35 cellular contexts compared by ENCODE assay signal in genomic region chr11:121122328-121122727, GRCh38. TPM values are rescaled to one million over a fixed set of nuclear protein-coding genes. Genes with fewer than 3 reads are reported as not detected.
DNase-seq lines count a peak whose midpoint lies in the region; ATAC-seq, FAIRE-seq and TF ChIP-seq lines count a peak whose summit lies in the region.
"Had no signal": no experiment of that assay in that cellular context is flagged by ENCODE, and none has a peak within 500 bp of the region (broad histone marks: within the 10 kb centered on the region; RNA-seq: fewer than 3 reads in every experiment).

No MANE protein-coding gene starts in this region.

- no peak overlapping the region for H3K4me2 ChIP-seq in K562 (ENCODE audit: insufficient read depth, low read length)
- H3K4me2 ChIP-seq: A549; BLaER1; BLaER1 treated with 17β-estradiol and CSF1 and Interleukin-3, amounts not matched to agents 10 nM and 100 nM had no signal

- no peak overlapping the region for H3K4me3 Mint-ChIP-seq in endodermal cell
- H3K4me3 Mint-ChIP-seq in natural killer cell treated with Interleukin-12 subunit alpha and Interleukin-12 subunit beta and Interleukin-15 and Interleukin-18, amount 100 ng/mL, for 72 hours = no peak overlapping the region
- H3K4me3 Mint-ChIP-seq: B cell; CD14-positive monocyte; CD4-positive, alpha-beta memory T cell; CD4-positive, alpha-beta T cell; CD4-positive, CD25-positive, alpha-beta regulatory T cell; CD8-positive, alpha-beta memory T cell; CD8-positive, alpha-beta T cell had no signal

- in situ Hi-C loops in K562 (cut with MboI) = no loop called here

- DNase-seq in K562 (ENCODE audit: extremely low read depth in 1 of 4, low spot score in 3 of 4) (no peak), endodermal cell (no peak), RWPE1 (ENCODE audit: low spot score) (no peak)
- DNase-seq in natural killer cell treated with Interleukin-12 subunit alpha and Interleukin-12 subunit beta and Interleukin-15 and Interleukin-18, amount 100 ng/mL, for 72 hours (ENCODE audit: low spot score) = no peak
- no peak for DNase-seq in activated effector memory CD4-positive, alpha-beta T cell treated with anti-CD3 and anti-CD28 coated beads, Interleukin-2, amount 50 U/mL, for 16 hours
- DNase-seq: 8988T; ACHN; AML-193; BE2C; C1 segment of cervical spinal cord; Caco-2; Calu3; CD4-positive, alpha-beta memory T cell; CD4-positive, alpha-beta T cell; CD4-positive, CD25-positive, alpha-beta regulatory T cell; CD8-positive, alpha-beta memory T cell; CD8-positive, alpha-beta T cell; COR-L47; DMS 273 treated with DMSO at 0.1 percent for 48 hours; DMS153; DMS53; DMS79; DMS79 treated with DMSO at 0.1 percent for 48 hours; DND-41; EL had no signal

- TF ChIP-seq CTCF in HEK293 (tag by site-specific recombination; IDR thresholded peaks at IDR 0.05) (no peak), K562 (IDR thresholded peaks at IDR 0.05 in 2 of 3, conservative IDR thresholded peaks at IDR 0.05 in 1 of 3; ENCODE audit: insufficient read depth in 2 of 3, low read depth in 1 of 3, low read length in 3 of 3) (no peak), endodermal cell (conservative IDR thresholded peaks at IDR 0.05) (no peak), RWPE1 (conservative IDR thresholded peaks at IDR 0.05; ENCODE audit: low read depth) (no peak)

- TF ChIP-seq EP300 in K562 (IDR thresholded peaks at IDR 0.05; ENCODE audit: low read length) = no peak

- no peaks in the 10 kb centered on the region for H3K9me3 ChIP-seq in HEK293 (ENCODE audit: control insufficient read depth, insufficient read depth, low read depth, low read length)
- H3K9me3 ChIP-seq in K562 (replicated peaks; ENCODE audit: control insufficient read depth, insufficient read depth, low read depth, low read length) = no peaks in the 10 kb centered on the region
- peaks cover 17% of the 10 kb centered on the region for H3K9me3 ChIP-seq in endodermal cell (ENCODE audit: control insufficient read depth, low read length)
- H3K9me3 ChIP-seq: BE2C had no signal

- peaks cover 27% of the 10 kb centered on the region for H3K9me3 Mint-ChIP-seq in endodermal cell
- H3K9me3 Mint-ChIP-seq in natural killer cell treated with Interleukin-12 subunit alpha and Interleukin-12 subunit beta and Interleukin-15 and Interleukin-18, amount 100 ng/mL, for 72 hours = peaks cover 6% of the 10 kb centered on the region
- H3K9me3 Mint-ChIP-seq: CD4-positive, alpha-beta T cell had no signal

- no peak for ATAC-seq in K562
- ATAC-seq in natural killer cell treated with Interleukin-12 subunit alpha and Interleukin-12 subunit beta and Interleukin-15 and Interleukin-18, amount 100 ng/mL, for 72 hours = no peak
- ATAC-seq: A549; CD8-positive, alpha-beta T cell had no signal

- H3K9ac ChIP-seq in K562 (ENCODE audit: insufficient read depth in 1 of 2, low read depth in 2 of 2, low read length in 2 of 2) (no peak overlapping the region), endodermal cell (ENCODE audit: extremely low read depth, low read length, poor library complexity, severe bottlenecking) (no peak overlapping the region)
- H3K9ac ChIP-seq: BLaER1; BLaER1 treated with 17β-estradiol and CSF1 and Interleukin-3, amounts not matched to agents 10 nM and 100 nM had no signal

- H3K4me1 ChIP-seq in HEK293 (ENCODE audit: control insufficient read depth, insufficient read depth, low read length) = no peaks in the 10 kb centered on the region
- no peaks in the 10 kb centered on the region for H3K4me1 ChIP-seq in K562 (replicated peaks in 1 of 2; ENCODE audit: control insufficient read depth in 2 of 2, insufficient read depth in 2 of 2, low read length in 2 of 2)
- H3K4me1 ChIP-seq in endodermal cell (ENCODE audit: control insufficient read depth, insufficient read depth, low read length) = no peaks in the 10 kb centered on the region
- H3K4me1 ChIP-seq: A549, BE2C, Caco-2 had no signal

- no peak for TF ChIP-seq RAD21 in K562 (CRISPR knock-in tag; conservative IDR thresholded peaks at IDR 0.05 in 1 of 2, IDR thresholded peaks at IDR 0.05 in 1 of 2)

- CTCF ChIA-PET in HEK293 (lab: Yijun Ruan, JAX) = interaction anchor here (0.6 to 2.8 kb wide), 4 partner anchors 9 to 193 kb away, joined by 3 to 21 read pairs (median 8); no protein-coding TSS in a partner anchor
- CTCF ChIA-PET in K562 (lab: Yijun Ruan, JAX; ENCODE audit: low intra/inter-chr PET ratio) = no interaction called here
- CTCF ChIA-PET in RWPE1 (lab: Yijun Ruan, JAX) = interaction anchor here (0.6 kb wide), 1 partner anchor 502 kb away, joined by 3 read pairs; no protein-coding TSS in a partner anchor

- H3K79me2 ChIP-seq in K562 (ENCODE audit: control insufficient read depth, insufficient read depth, low read length) = no peaks in the 10 kb centered on the region

- H3K9me1 ChIP-seq in K562 (ENCODE audit: control insufficient read depth, insufficient read depth, low read length) = no peaks in the 10 kb centered on the region

- H3K36me3 Mint-ChIP-seq in endodermal cell (ENCODE audit: low read depth) = peaks cover 7% of the 10 kb centered on the region
- H3K36me3 Mint-ChIP-seq in natural killer cell treated with Interleukin-12 subunit alpha and Interleukin-12 subunit beta and Interleukin-15 and Interleukin-18, amount 100 ng/mL, for 72 hours = no peaks in the 10 kb centered on the region
- H3K36me3 Mint-ChIP-seq: CD14-positive monocyte; CD4-positive, alpha-beta memory T cell; CD4-positive, CD25-positive, alpha-beta regulatory T cell; CD8-positive, alpha-beta T cell had no signal

- H2AFZ ChIP-seq in K562 (ENCODE audit: low read depth, low read length) = no peak overlapping the region

- H3K36me3 ChIP-seq in HEK293 (ENCODE audit: control insufficient read depth in 2 of 2, insufficient read depth in 1 of 2, low read length in 2 of 2) = no peaks in the 10 kb centered on the region
- no peaks in the 10 kb centered on the region for H3K36me3 ChIP-seq in K562 (ENCODE audit: control insufficient read depth, insufficient read depth, low read length)
- H3K36me3 ChIP-seq in endodermal cell (ENCODE audit: control insufficient read depth, insufficient read depth, low read length) = no peaks in the 10 kb centered on the region
- H3K36me3 ChIP-seq: BE2C, BLaER1 had no signal

- POLR2A ChIA-PET in HEK293 (lab: Yijun Ruan, JAX) (interaction anchor here (0.7 kb wide), 1 partner anchor 53 kb away, joined by 7 read pairs; no protein-coding TSS in a partner anchor), K562 (lab: Yijun Ruan, JAX) (no interaction called here), RWPE1 (lab: Yijun Ruan, JAX; ENCODE audit: low non-redundant PET) (no interaction called here)

- peaks cover 8 to 16% of the 10 kb centered on the region in 2 experiments; a peak in 3 of 5 replicates for H3K27me3 ChIP-seq in K562 (ENCODE audit: control insufficient read depth in 2 of 2, insufficient read depth in 2 of 2, low read length in 2 of 2)
- no peaks in the 10 kb centered on the region for H3K27me3 ChIP-seq in endodermal cell (ENCODE audit: control insufficient read depth, insufficient read depth, low read length, poor library complexity, severe bottlenecking)
- H3K27me3 ChIP-seq: BE2C; BLaER1; BLaER1 treated with 17β-estradiol and CSF1 and Interleukin-3, amounts not matched to agents 10 nM and 100 nM had no signal

- TF ChIP-seq POLR2A in K562 (conservative IDR thresholded peaks at IDR 0.05) = no peak

- no peaks in the 10 kb centered on the region for H3K4me1 Mint-ChIP-seq in endodermal cell
- H3K4me1 Mint-ChIP-seq in natural killer cell treated with Interleukin-12 subunit alpha and Interleukin-12 subunit beta and Interleukin-15 and Interleukin-18, amount 100 ng/mL, for 72 hours (ENCODE audit: low read depth in 2 of 2) = no peaks in the 10 kb centered on the region
- H3K4me1 Mint-ChIP-seq: B cell; CD14-positive monocyte; CD4-positive, alpha-beta memory T cell; CD4-positive, CD25-positive, alpha-beta regulatory T cell; CD8-positive, alpha-beta memory T cell had no signal

- H3K27ac ChIP-seq in HEK293 (ENCODE audit: extremely low read depth, low read depth, low read length) (no peak overlapping the region), K562 (ENCODE audit: extremely low read depth, low read depth, low read length) (no peak overlapping the region), endodermal cell (ENCODE audit: low read depth, low read length) (no peak overlapping the region), RWPE1 (no peak overlapping the region)
- H3K27ac ChIP-seq: 22Rv1; A549; BLaER1; BLaER1 treated with 17β-estradiol and CSF1 and Interleukin-3, amounts not matched to agents 10 nM and 100 nM; C4-2B had no signal

- intact Hi-C loops in K562 (cut with micrococcal nuclease) = no loop called here

- no peaks in the 10 kb centered on the region for H3K27me3 Mint-ChIP-seq in endodermal cell (ENCODE audit: insufficient read depth)
- peaks cover 0 to 15% of the 10 kb centered on the region in 2 donors for H3K27me3 Mint-ChIP-seq in natural killer cell treated with Interleukin-12 subunit alpha and Interleukin-12 subunit beta and Interleukin-15 and Interleukin-18, amount 100 ng/mL, for 72 hours
- H3K27me3 Mint-ChIP-seq: CD4-positive, alpha-beta T cell; CD8-positive, alpha-beta memory T cell had no signal

- no peaks in the 10 kb centered on the region for H4K20me1 ChIP-seq in K562 (replicated peaks; ENCODE audit: control insufficient read depth, insufficient read depth, low read length)
- H4K20me1 ChIP-seq: BLaER1; BLaER1 treated with 17β-estradiol and CSF1 and Interleukin-3, amounts not matched to agents 10 nM and 100 nM had no signal

- 3% methylated on average over 3 of the region's 3 CpGs for WGBS in K562 (ENCODE audit: insufficient coverage, low coverage, missing lambda C conversion rate)
- WGBS in endodermal cell (ENCODE audit: insufficient coverage in 1 of 2, insufficient read length in 1 of 2), 2 experiments = 87 to 100% methylated on average over 1 to 3 of the region's 3 CpGs

- H3K4me3 ChIP-seq in HEK293 (ENCODE audit: low read depth, low read length) = no peak overlapping the region
- H3K4me3 ChIP-seq in K562 = no peak overlapping the region
- H3K4me3 ChIP-seq in endodermal cell (ENCODE audit: low read length) = peak overlapping the region; percentile 26
- H3K4me3 ChIP-seq: A549; BLaER1; BLaER1 treated with 17β-estradiol and CSF1 and Interleukin-3, amounts not matched to agents 10 nM and 100 nM had no signal

- BruUV-seq in K562 (replicated peaks; lab: Mats Ljungman, UMichigan) = no TSS peak

- FAIRE-seq in K562 (lab: Jason Lieb, UNC) = no peak
- FAIRE-seq: A204.1, A549, D721Med had no signal

- no peak overlapping the region for H3K27ac Mint-ChIP-seq in endodermal cell
- no peak overlapping the region for H3K27ac Mint-ChIP-seq in natural killer cell treated with Interleukin-12 subunit alpha and Interleukin-12 subunit beta and Interleukin-15 and Interleukin-18, amount 100 ng/mL, for 72 hours
- H3K27ac Mint-ChIP-seq: B cell; CD14-positive monocyte; CD4-positive, alpha-beta memory T cell; CD4-positive, alpha-beta T cell; CD4-positive, CD25-positive, alpha-beta regulatory T cell; CD8-positive, alpha-beta memory T cell; CD8-positive, alpha-beta T cell had no signal

RNA-seq across cellular contexts. Expression of gene TECTA, which starts 21.3 kb away (rescaled TPM):
- total RNA-seq in K562 (2011; cell fraction: chromatin; rRNA removed; ENCODE audit: low replicate concordance) = 0.05 TPM in 1 of 2 replicates, not detected in the other
- under 0.01 TPM in 1 of 2 replicates, not detected in the other for total RNA-seq in K562 (2011; cell fraction: nucleolus; rRNA removed)
- total RNA-seq in K562 (2011; cell fraction: nucleoplasm; rRNA removed) = not detected in 2 replicates
- under 0.01 TPM in 1 of 2 replicates, not detected in the other for total RNA-seq in K562 (2014; rRNA removed)
- not detected in 2 replicates for total RNA-seq in K562 (2014; rRNA removed; fragmentation: Illumina TruSeq; extraction: Trizol)
- 0.04 TPM in 1 of 2 replicates, not detected in the other for total RNA-seq in K562 (2015; rRNA removed; fragmentation: Illumina TruSeq; extraction: Trizol)
- not detected in 2 replicates for total RNA-seq in K562 (2021)
- 0.09 TPM in 1 of 2 replicates, not detected in the other for polyA plus RNA-seq in K562 (2011; rRNA removed)
- polyA plus RNA-seq in K562 (2011; cell fraction: cytosol; rRNA removed) = not detected in 2 replicates
- 0.04 TPM in 1 of 2 replicates, not detected in the other for polyA plus RNA-seq in K562 (2011; cell fraction: nucleus; rRNA removed)
- 0.03 and 0.08 TPM in 2 replicates for polyA plus RNA-seq in K562 (2012)
- polyA plus RNA-seq in K562 (2014; fragmentation: Illumina TruSeq; extraction: Trizol) = 0.03 TPM in 1 of 2 replicates, not detected in the other
- polyA plus RNA-seq in K562 (2014; fragmentation: Nextera tagmentation; extraction: Ambion mirVana) = not detected
- polyA plus RNA-seq in K562 (2014; rRNA removed) = 0.03 and 0.07 TPM in 2 replicates
- polyA minus RNA-seq in K562 (2011; rRNA and poly(A)+ RNA removed) = 0.03 TPM in 1 of 2 replicates, not detected in the other
- not detected in 2 replicates for polyA minus RNA-seq in K562 (2011; cell fraction: cytosol; rRNA and poly(A)+ RNA removed)
- polyA minus RNA-seq in K562 (2011; cell fraction: nucleus; rRNA and poly(A)+ RNA removed) = not detected in 2 replicates
- 1 to 10 TPM; 1.4 to 2.2 TPM for total RNA-seq in endodermal cell
- 1.7 TPM for polyA plus RNA-seq in endodermal cell (2013, experiment 1 of 2)
- polyA plus RNA-seq in endodermal cell (2013, experiment 2 of 2) = 1.7 TPM
- under 1 TPM; 0.39 to 0.86 TPM for total RNA-seq in natural killer cell treated with Interleukin-12 subunit alpha and Interleukin-12 subunit beta and Interleukin-15 and Interleukin-18, amount 100 ng/mL, for 72 hours
- total RNA-seq: Calu3 had no signal
- polyA plus RNA-seq: CD14-positive monocyte; CD8-positive, alpha-beta memory T cell had no signal

Comparison
In these comparisons a context has a peak if more than half of its experiments do, and no peak if none do; other contexts are left out.
1. Of the 44 proteins assayed by ChIP-seq in both K562 and HEK293: peak only in K562: none; only in HEK293: none; in both: ZNF707; in neither: 43.